In the genomic region with DNA sequence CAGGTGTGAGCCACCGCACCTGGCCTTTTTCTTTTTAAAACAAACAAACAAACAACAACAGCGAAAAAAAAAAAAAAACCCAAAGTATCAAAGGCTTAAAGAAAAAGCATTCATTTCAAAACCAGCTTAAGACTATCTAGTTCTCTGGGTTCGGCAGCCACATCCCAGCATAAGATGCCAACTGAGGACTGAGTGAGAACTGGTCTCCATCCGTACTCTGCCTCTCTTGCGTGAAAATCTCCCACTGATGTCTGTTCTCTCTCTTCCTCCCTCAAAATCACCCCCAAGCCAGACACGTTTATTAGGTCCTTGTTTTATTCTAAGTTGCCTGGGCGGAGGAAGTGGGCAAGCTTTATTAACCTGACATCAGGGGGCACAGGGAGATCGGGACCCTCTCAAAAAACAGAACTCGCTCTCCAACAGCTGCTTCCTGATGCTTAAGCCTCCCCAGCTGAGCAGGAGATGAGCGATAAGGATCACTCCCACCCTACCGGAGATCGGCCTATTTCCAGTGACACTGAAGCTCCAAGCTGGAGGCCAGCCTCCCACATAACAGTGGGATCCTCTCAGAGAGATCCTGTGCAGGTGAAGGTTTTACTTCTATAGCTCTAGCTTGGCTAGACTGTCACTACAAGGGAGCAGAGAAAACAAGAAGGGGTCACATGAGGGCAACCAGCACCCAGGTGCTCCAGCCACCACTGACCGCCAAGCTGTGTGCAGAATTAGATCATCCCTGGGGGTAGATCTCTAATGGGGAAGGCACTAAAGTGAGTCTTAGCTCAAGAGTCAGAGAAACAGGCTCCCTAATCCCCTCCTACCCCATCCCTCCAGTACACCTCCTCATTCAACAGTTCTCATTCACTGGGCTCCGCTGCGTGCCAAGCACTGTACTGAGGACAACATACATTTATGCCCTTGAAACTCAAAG, we compare ENCODE assay signal across 11 cellular contexts. TPM values are rescaled to one million over a fixed set of nuclear protein-coding genes. Genes with fewer than 3 reads are reported as not detected.
A peak's percentile ranks its signal among the peaks of the same experiment; 100 is the strongest.
DNase-seq lines count a peak whose midpoint lies in the region; ATAC-seq and TF ChIP-seq lines count a peak whose summit lies in the region.
"Had no signal": no experiment of that assay in that cellular context is flagged by ENCODE, and none has a peak within 500 bp of the region (broad histone marks: within the 10 kb centered on the region; RNA-seq: fewer than 3 reads in every experiment).

No MANE protein-coding gene starts in this region.

- TF ChIP-seq CTCF in A673 (conservative IDR thresholded peaks at IDR 0.05; ENCODE audit: low read depth, low read length) (no peak), HEK293 (tag by site-specific recombination; IDR thresholded peaks at IDR 0.05) (no peak), WERI-Rb-1 (IDR thresholded peaks at IDR 0.05; ENCODE audit: low read depth, low read length) (no peak), right lobe of liver (IDR thresholded peaks at IDR 0.05) (no peak)

- H3K36me3 ChIP-seq in A673 (ENCODE audit: insufficient read depth, low read length, poor library complexity, severe bottlenecking) = no peaks in the 10 kb centered on the region
- peaks cover 0 to 3% of the 10 kb centered on the region in 2 experiments; a peak in 2 of 3 replicates for H3K36me3 ChIP-seq in HEK293 (ENCODE audit: control insufficient read depth in 2 of 2, insufficient read depth in 1 of 2, low read length in 2 of 2)
- H3K36me3 ChIP-seq in WERI-Rb-1 = peaks cover 11% of the 10 kb centered on the region
- H3K36me3 ChIP-seq in right lobe of liver = no peaks in the 10 kb centered on the region

- H3K27me3 ChIP-seq in A673 (replicated peaks; ENCODE audit: insufficient read depth, low read depth, low read length, poor library complexity) (no peaks in the 10 kb centered on the region), WERI-Rb-1 (ENCODE audit: insufficient read depth, low read depth, severe bottlenecking) (no peaks in the 10 kb centered on the region), right lobe of liver (no peaks in the 10 kb centered on the region)

- H3K4me3 ChIP-seq in A673 (ENCODE audit: low read depth, low read length, poor library complexity, severe bottlenecking) = no peak overlapping the region
- no peak overlapping the region for H3K4me3 ChIP-seq in HEK293 (ENCODE audit: low read depth, low read length)
- H3K4me3 ChIP-seq in WERI-Rb-1 (ENCODE audit: low read depth, low read length) = no peak overlapping the region
- no peak overlapping the region for H3K4me3 ChIP-seq in right lobe of liver

- TF ChIP-seq POLR2A in right lobe of liver (IDR thresholded peaks at IDR 0.05) = no peak

- POLR2A ChIA-PET in A673 (lab: Charles Lee; ENCODE audit: low non-redundant PET) (interaction anchor here (0.6 kb wide), 1 partner anchor 9 kb away, joined by 5 read pairs; no protein-coding TSS in a partner anchor), HEK293 (lab: Yijun Ruan, JAX) (interaction anchor here (0.7 to 4.2 kb wide), 3 partner anchors 13 to 705 kb away, joined by 3 to 33 read pairs (median 8); partner anchors contain the start of gene CDC42EP4)

- no TSS peak for BruUV-seq in A673 (replicated peaks; lab: Mats Ljungman, UMichigan)

- peaks cover 32% of the 10 kb centered on the region for H3K4me1 ChIP-seq in A673 (ENCODE audit: insufficient read depth, low read length, poor library complexity, severe bottlenecking)
- no peaks in the 10 kb centered on the region for H3K4me1 ChIP-seq in HEK293 (ENCODE audit: control insufficient read depth, insufficient read depth, low read length)
- H3K4me1 ChIP-seq in right lobe of liver = peaks cover 0 to 72% (median 33%) of the 10 kb centered on the region in 4 donors

- DNase-seq in A673 (ENCODE audit: low spot score) = peak; percentile 60
- DNase-seq in WERI-Rb-1 = peak; percentile 71
- no peak for DNase-seq in right lobe of liver
- no peak for DNase-seq in NCI-H2107 treated with DMSO at 0.1 percent for 48 hours (lab: John Stamatoyannopoulos, UW; ENCODE audit: unreplicated experiment)
- DNase-seq in stimulated activated CD4-positive, alpha-beta T cell treated with anti-CD3 and anti-CD28 coated beads, Interleukin-15, amount 100 ng/mL, for 24 hours = no peak
- DNase-seq in NCI-H446 (lab: John Stamatoyannopoulos, UW) = no peak
- no peak for DNase-seq in DMS 273 (lab: John Stamatoyannopoulos, UW; ENCODE audit: unreplicated experiment)
- DNase-seq: NCI-H446 treated with DMSO at 0.1 percent for 48 hours had no signal

- no peaks in the 10 kb centered on the region for H3K9me3 ChIP-seq in A673 (ENCODE audit: low read depth, low read length, poor library complexity, severe bottlenecking)
- H3K9me3 ChIP-seq in HEK293 (ENCODE audit: control insufficient read depth, insufficient read depth, low read depth, low read length) = no peaks in the 10 kb centered on the region
- H3K9me3 ChIP-seq in WERI-Rb-1 (ENCODE audit: severe bottlenecking) = no peaks in the 10 kb centered on the region
- no peaks in the 10 kb centered on the region for H3K9me3 ChIP-seq in right lobe of liver

- CTCF ChIA-PET in A673 (lab: Charles Lee) = interaction anchor here (0.5 kb wide), 1 partner anchor 122 kb away, joined by 3 read pairs; no protein-coding TSS in a partner anchor
- CTCF ChIA-PET in HEK293 (lab: Yijun Ruan, JAX) = interaction anchor here (0.7 to 1.6 kb wide), 5 partner anchors 12 to 1448 kb away, joined by 3 to 5 read pairs (median 4); no protein-coding TSS in a partner anchor

- 41% methylated on average over 11 of the region's 15 CpGs for WGBS in right lobe of liver (ENCODE audit: insufficient coverage, low coverage, low lambda C conversion rate, missing lambda C conversion rate)

- peak; percentile 32 to 70 (median 58) for ATAC-seq in right lobe of liver

- no peak overlapping the region for H3K27ac ChIP-seq in A673 (ENCODE audit: low read depth, low read length, poor library complexity, severe bottlenecking)
- H3K27ac ChIP-seq in HEK293 (ENCODE audit: extremely low read depth, low read depth, low read length) = no peak overlapping the region
- H3K27ac ChIP-seq in WERI-Rb-1 = peak overlapping the region; percentile 53
- H3K27ac ChIP-seq in right lobe of liver = peak overlapping the region; percentile 4 to 97 (median 31)

- intact Hi-C loops in A673 (cut with micrococcal nuclease; ENCODE audit: unreplicated experiment) = no loop called here
- intact Hi-C loops in right lobe of liver (cut with DNase I) = no loop called here

TF ChIP-seq in HEK293, 187 proteins besides CTCF, POLR2A, EP300 and RAD21 (continues in another document):
- TF ChIP-seq ZNF18 (tag by site-specific recombination; IDR thresholded peaks at IDR 0.05) = no peak
- TF ChIP-seq MZF1 (tag by site-specific recombination; IDR thresholded peaks at IDR 0.05; ENCODE audit: borderline replicate concordance) = 0 out of 2 replicates have a peak, but pooled peaks have one; percentile 64
- peak; percentile 39 for TF ChIP-seq ZIC2 (tag by site-specific recombination; IDR thresholded peaks at IDR 0.05)
- TF ChIP-seq ZNF660 (tag by site-specific recombination; IDR thresholded peaks at IDR 0.05) = no peak
- TF ChIP-seq GLIS1 (tag by site-specific recombination; IDR thresholded peaks at IDR 0.05) = peak; percentile 89
- TF ChIP-seq EGR2 (tag by site-specific recombination; IDR thresholded peaks at IDR 0.05; ENCODE audit: low read depth) = peak; percentile 58
- TF ChIP-seq SP7 (tag by site-specific recombination; IDR thresholded peaks at IDR 0.05) = no peak
- TF ChIP-seq ZFHX2 (tag by site-specific recombination; conservative IDR thresholded peaks at IDR 0.05) = peak; percentile 49
- TF ChIP-seq ZNF248 (tag by site-specific recombination; IDR thresholded peaks at IDR 0.05) = no peak
- peak; percentile 73 for TF ChIP-seq TRIM28 (IDR thresholded peaks at IDR 0.05; ENCODE audit: borderline replicate concordance, low read length)
- no peak for TF ChIP-seq ZNF677 (tag by site-specific recombination; IDR thresholded peaks at IDR 0.05)
- TF ChIP-seq, protein P1, sequence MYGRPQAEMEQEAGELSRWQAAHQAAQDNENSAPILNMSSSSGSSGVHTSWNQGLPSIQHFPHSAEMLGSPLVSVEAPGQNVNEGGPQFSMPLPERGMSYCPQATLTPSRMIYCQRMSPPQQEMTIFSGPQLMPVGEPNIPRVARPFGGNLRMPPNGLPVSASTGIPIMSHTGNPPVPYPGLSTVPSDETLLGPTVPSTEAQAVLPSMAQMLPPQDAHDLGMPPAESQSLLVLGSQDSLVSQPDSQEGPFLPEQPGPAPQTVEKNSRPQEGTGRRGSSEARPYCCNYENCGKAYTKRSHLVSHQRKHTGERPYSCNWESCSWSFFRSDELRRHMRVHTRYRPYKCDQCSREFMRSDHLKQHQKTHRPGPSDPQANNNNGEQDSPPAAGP (tag by site-specific recombination; IDR thresholded peaks at IDR 0.05) = no peak
- TF ChIP-seq, protein P2, sequence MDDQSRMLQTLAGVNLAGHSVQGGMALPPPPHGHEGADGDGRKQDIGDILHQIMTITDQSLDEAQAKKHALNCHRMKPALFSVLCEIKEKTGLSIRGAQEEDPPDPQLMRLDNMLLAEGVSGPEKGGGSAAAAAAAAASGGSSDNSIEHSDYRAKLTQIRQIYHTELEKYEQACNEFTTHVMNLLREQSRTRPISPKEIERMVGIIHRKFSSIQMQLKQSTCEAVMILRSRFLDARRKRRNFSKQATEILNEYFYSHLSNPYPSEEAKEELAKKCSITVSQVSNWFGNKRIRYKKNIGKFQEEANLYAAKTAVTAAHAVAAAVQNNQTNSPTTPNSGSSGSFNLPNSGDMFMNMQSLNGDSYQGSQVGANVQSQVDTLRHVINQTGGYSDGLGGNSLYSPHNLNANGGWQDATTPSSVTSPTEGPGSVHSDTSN (CRISPR knock-in tag; IDR thresholded peaks at IDR 0.05) = no peak
- TF ChIP-seq SCRT2 (tag by site-specific recombination; IDR thresholded peaks at IDR 0.05) = peak; percentile 24; the same call in 1 of the 2 replicates
- no peak for TF ChIP-seq ZNF211 (tag by site-specific recombination; IDR thresholded peaks at IDR 0.05; ENCODE audit: low read depth)
- no peak for TF ChIP-seq ZBTB7A (tag by site-specific recombination; IDR thresholded peaks at IDR 0.05; ENCODE audit: low read depth)

RNA-seq across cellular contexts. Expression of gene CDC42EP4, which starts 13.6 kb away (rescaled TPM):
- total RNA-seq in A673 (2021) (37.5 and 40.2 TPM in 2 replicates), right lobe of liver (10 to 100 TPM; 27.5 to 34.9 (median 30.9) TPM)

RNA-seq across cellular contexts. Expression of gene CPSF4L, which starts 36.5 kb away (rescaled TPM):
- total RNA-seq in A673 (2021) = 0.24 TPM in 1 of 2 replicates, not detected in the other
- not detected for total RNA-seq in right lobe of liver
- total RNA-seq: activated T-helper 1 cell treated with anti-CD3 and anti-CD28 coated beads, Interleukin-12 subunit alpha, Interleukin-12 subunit beta, Interleukin-2, Interleukin-4 antibody, amounts not matched to agents 30 ng/mL and 10 ng/mL and 1 ng/mL, durations not matched to agents 14 hours and 24 hours and 36 hours; renal cortical epithelial cell had no signal

Comparison
In these comparisons a context has a peak if more than half of its experiments do, and no peak if none do; other contexts are left out.
1. DNase-seq: peak in A673 (single experiment) and WERI-Rb-1 (single experiment); none in right lobe of liver (0 of 3), NCI-H2107 treated with DMSO at 0.1 percent for 48 hours (single experiment), stimulated activated CD4-positive, alpha-beta T cell treated with anti-CD3 and anti-CD28 coated beads, Interleukin-15, amount 100 ng/mL, for 24 hours (single experiment), NCI-H446 (0 of 2) and DMS 273 (single experiment).
2. H3K27ac ChIP-seq: peak in WERI-Rb-1 (single experiment) and right lobe of liver (3 of 3); none in A673 (single experiment) and HEK293 (single experiment).